Comparison of ENCODE assay signal across 8 cellular contexts in genomic region chr18:9335255-9336045, GRCh38. TPM values are rescaled to one million over a fixed set of nuclear protein-coding genes. Genes with fewer than 3 reads are reported as not detected.
DNase-seq lines count a peak whose midpoint lies in the region; ATAC-seq and TF ChIP-seq lines count a peak whose summit lies in the region.

No MANE protein-coding gene starts in this region.

- no peak for TF ChIP-seq CTCF in left ventricle myocardium inferior (IDR thresholded peaks at IDR 0.05; ENCODE audit: borderline replicate concordance)
- no peak for TF ChIP-seq CTCF in fibroblast of lung (conservative IDR thresholded peaks at IDR 0.05 in 1 of 2, IDR thresholded peaks at IDR 0.05 in 1 of 2; ENCODE audit: low read depth in 1 of 2, low read length in 2 of 2)
- TF ChIP-seq CTCF in prostate gland (IDR thresholded peaks at IDR 0.05): no peak

- no peaks in the 10 kb centered on the region for H3K27me3 ChIP-seq in left ventricle myocardium inferior (ENCODE audit: low read depth)
- H3K27me3 ChIP-seq in SJCRH30: no peaks in the 10 kb centered on the region
- H3K27me3 ChIP-seq in fibroblast of lung (ENCODE audit: control insufficient read depth, insufficient read depth, low read length): no peaks in the 10 kb centered on the region
- H3K27me3 ChIP-seq in prostate gland (replicated peaks; ENCODE audit: insufficient read depth): no peaks in the 10 kb centered on the region

- H3K79me2 ChIP-seq in fibroblast of lung (ENCODE audit: control insufficient read depth, insufficient read depth, low read length): peaks cover 28% of the 10 kb centered on the region

- peak overlapping the region; percentile 62 for H3K4me2 ChIP-seq in fibroblast of lung (ENCODE audit: extremely low read depth, insufficient read depth, low read length)

- WGBS in prostate gland: 7% methylated on average over 21 of the region's 21 CpGs

- peaks cover 20% of the 10 kb centered on the region for H3K36me3 ChIP-seq in left ventricle myocardium inferior
- no peaks in the 10 kb centered on the region for H3K36me3 ChIP-seq in SJCRH30
- no peaks in the 10 kb centered on the region for H3K36me3 ChIP-seq in fibroblast of lung (ENCODE audit: control insufficient read depth, insufficient read depth, low read length)
- no peaks in the 10 kb centered on the region for H3K36me3 ChIP-seq in prostate gland

- DNase-seq in left ventricle myocardium inferior (no peak), Right ventricle myocardium inferior (ENCODE audit: missing footprints) (no peak), SJCRH30 (no peak), fibroblast of lung (ENCODE audit: low read depth in 2 of 2) (peak; percentile 35 to 39), prostate gland (ENCODE audit: low spot score) (no peak), GF-D8 (lab: John Stamatoyannopoulos, UW) (no peak)
- DNase-seq in stimulated activated CD4-positive, alpha-beta T cell treated with anti-CD3 and anti-CD28 coated beads, Interleukin-12 subunit alpha, Interleukin-12 subunit beta, amount 100 ng/mL, for 4 hours: no peak

- peaks cover 25% of the 10 kb centered on the region for H3K4me1 ChIP-seq in left ventricle myocardium inferior
- 0 out of 2 replicates have a peak, but pooled peaks cover 4% of the 10 kb centered on the region for H3K4me1 ChIP-seq in SJCRH30
- H3K4me1 ChIP-seq in fibroblast of lung (ENCODE audit: control insufficient read depth, extremely low read depth, insufficient read depth, low read length): peaks cover 2% of the 10 kb centered on the region
- H3K4me1 ChIP-seq in prostate gland (replicated peaks): peaks cover 6% of the 10 kb centered on the region

- peak overlapping the region; percentile 92 for H3K4me3 ChIP-seq in left ventricle myocardium inferior
- H3K4me3 ChIP-seq in SJCRH30: peak overlapping the region; percentile 87
- peak overlapping the region; percentile 58 to 98 (median 74) for H3K4me3 ChIP-seq in fibroblast of lung (replicated peaks in 1 of 4; ENCODE audit: control extremely low read depth in 1 of 4, insufficient read depth in 1 of 4, low read depth in 3 of 4, low read length in 4 of 4)
- peak overlapping the region; percentile 84 to 88 for H3K4me3 ChIP-seq in prostate gland

- H4K20me1 ChIP-seq in fibroblast of lung (ENCODE audit: control insufficient read depth, extremely low read depth, insufficient read depth, low read length): no peaks in the 10 kb centered on the region

- peak overlapping the region; percentile 84 for H3K9ac ChIP-seq in fibroblast of lung (ENCODE audit: insufficient read depth, low read length)

- no peaks in the 10 kb centered on the region for H3K9me3 ChIP-seq in left ventricle myocardium inferior (replicated peaks)
- H3K9me3 ChIP-seq in SJCRH30 (replicated peaks): no peaks in the 10 kb centered on the region
- H3K9me3 ChIP-seq in fibroblast of lung (ENCODE audit: control insufficient read depth, insufficient read depth, low read depth, low read length): no peaks in the 10 kb centered on the region
- no peaks in the 10 kb centered on the region for H3K9me3 ChIP-seq in prostate gland

- intact Hi-C loops in left ventricle myocardium inferior (cut with micrococcal nuclease): no loop called here
- intact Hi-C loops in Right ventricle myocardium inferior (cut with DNase I): loop anchor here (2.0 to 10.0 kb wide), 2 partner anchors 139 to 179 kb away; partner anchors contain the start of gene RALBP1
- intact Hi-C loops in prostate gland (cut with DNase I): loop anchor here (5.0 to 10.0 kb wide), 3 partner anchors 142 to 579 kb away; partner anchors contain the start of genes ANKRD12, RALBP1 and VAPA

- no peak for TF ChIP-seq POLR2A in prostate gland (IDR thresholded peaks at IDR 0.05)

- H3K27ac ChIP-seq in left ventricle myocardium inferior (replicated peaks) (peak overlapping the region; percentile 79), SJCRH30 (peak overlapping the region; percentile 52; the same call in 1 of the 2 replicates), fibroblast of lung (ENCODE audit: insufficient read depth, low read length) (peak overlapping the region; percentile 78), prostate gland (peak overlapping the region; percentile 89 to 94)

- ATAC-seq in Right ventricle myocardium inferior: no peak
- ATAC-seq in GM18907 (IDR thresholded peaks at IDR 0.05; ENCODE audit: unreplicated experiment): no peak

- H2AFZ ChIP-seq in fibroblast of lung (ENCODE audit: low read length): peak overlapping the region; percentile 48

RNA-seq across cellular contexts. Expression of gene TWSG1, which starts 0.9 kb away (rescaled TPM):
- total RNA-seq in left ventricle myocardium inferior (12.1 TPM), Right ventricle myocardium inferior (9.8 TPM), fibroblast of lung (170 and 216 TPM in 2 replicates), prostate gland (10 to 100 TPM; 32.2 to 46.0 TPM)
- 33.9 and 39.4 TPM in 2 replicates for total RNA-seq in SJCRH30 (2014; rRNA removed; shearing (Covaris generic))
- 171 and 188 TPM in 2 replicates for polyA plus RNA-seq in fibroblast of lung
- 107 and 118 TPM in 2 replicates for polyA plus RNA-seq in fibroblast of lung (2012)
- 120 and 175 TPM in 2 replicates for polyA minus RNA-seq in fibroblast of lung (ENCODE audit: low replicate concordance)

Comparison
In these comparisons a context has a peak if more than half of its experiments do, and no peak if none do; other contexts are left out.
1. DNase-seq: peak in fibroblast of lung (2 of 2); none in left ventricle myocardium inferior (single experiment), Right ventricle myocardium inferior (single experiment), SJCRH30 (0 of 2), prostate gland (single experiment), GF-D8 (single experiment) and stimulated activated CD4-positive, alpha-beta T cell treated with anti-CD3 and anti-CD28 coated beads, Interleukin-12 subunit alpha, Interleukin-12 subunit beta, amount 100 ng/mL, for 4 hours (single experiment).
2. Peak in every context shown above with its lines, with median percentiles within 50 percentile points of each other: H3K27ac ChIP-seq and H3K4me3 ChIP-seq.